In genomic region chr10:47402681-47403301, GRCh38 we compare ENCODE assay signal across 2 cellular contexts.
A peak's percentile ranks its signal among the peaks of the same experiment; 100 is the strongest.
TF ChIP-seq lines count a peak whose summit lies in the region.

No MANE protein-coding gene starts in this region.

TF ChIP-seq in HCT116, 20 proteins besides CTCF, POLR2A, EP300 and RAD21:
- no peak for TF ChIP-seq EZH2 (IDR thresholded peaks at IDR 0.05)
- peak; percentile 78 for TF ChIP-seq FOSL1 (IDR thresholded peaks at IDR 0.05; ENCODE audit: low read depth)
- peak; percentile 91 for TF ChIP-seq JUND (IDR thresholded peaks at IDR 0.05)
- TF ChIP-seq EGR1 (IDR thresholded peaks at IDR 0.05; ENCODE audit: low read depth): no peak
- TF ChIP-seq, protein P1, sequence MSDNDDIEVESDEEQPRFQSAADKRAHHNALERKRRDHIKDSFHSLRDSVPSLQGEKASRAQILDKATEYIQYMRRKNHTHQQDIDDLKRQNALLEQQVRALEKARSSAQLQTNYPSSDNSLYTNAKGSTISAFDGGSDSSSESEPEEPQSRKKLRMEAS (IDR thresholded peaks at IDR 0.05): peak; percentile 38; the same call in 1 of the 2 replicates
- TF ChIP-seq CBX3 (IDR thresholded peaks at IDR 0.05; ENCODE audit: low read depth): peak; percentile 66
- TF ChIP-seq SP1 (IDR thresholded peaks at IDR 0.05; ENCODE audit: low read depth): peak; percentile 91
- no peak for TF ChIP-seq TCF7L2 (IDR thresholded peaks at IDR 0.05; ENCODE audit: borderline replicate concordance, extremely low read depth, insufficient read depth, insufficient read length)
- TF ChIP-seq CEBPB (IDR thresholded peaks at IDR 0.05; ENCODE audit: low read depth): no peak
- TF ChIP-seq SRF (IDR thresholded peaks at IDR 0.05; ENCODE audit: low read depth): no peak
- TF ChIP-seq EZH2phosphoT487 (IDR thresholded peaks at IDR 0.05; ENCODE audit: borderline replicate concordance): no peak
- TF ChIP-seq ELF1 (IDR thresholded peaks at IDR 0.05; ENCODE audit: borderline replicate concordance, low read depth): no peak
- peak; percentile 38; the same call in 1 of the 2 replicates for TF ChIP-seq POLR2AphosphoS5 (IDR thresholded peaks at IDR 0.05; ENCODE audit: low read depth, low read length)
- TF ChIP-seq YY1 (IDR thresholded peaks at IDR 0.05; ENCODE audit: extremely low read depth, insufficient replicate concordance, low read depth, low read length): no peak
- TF ChIP-seq, protein P2, sequence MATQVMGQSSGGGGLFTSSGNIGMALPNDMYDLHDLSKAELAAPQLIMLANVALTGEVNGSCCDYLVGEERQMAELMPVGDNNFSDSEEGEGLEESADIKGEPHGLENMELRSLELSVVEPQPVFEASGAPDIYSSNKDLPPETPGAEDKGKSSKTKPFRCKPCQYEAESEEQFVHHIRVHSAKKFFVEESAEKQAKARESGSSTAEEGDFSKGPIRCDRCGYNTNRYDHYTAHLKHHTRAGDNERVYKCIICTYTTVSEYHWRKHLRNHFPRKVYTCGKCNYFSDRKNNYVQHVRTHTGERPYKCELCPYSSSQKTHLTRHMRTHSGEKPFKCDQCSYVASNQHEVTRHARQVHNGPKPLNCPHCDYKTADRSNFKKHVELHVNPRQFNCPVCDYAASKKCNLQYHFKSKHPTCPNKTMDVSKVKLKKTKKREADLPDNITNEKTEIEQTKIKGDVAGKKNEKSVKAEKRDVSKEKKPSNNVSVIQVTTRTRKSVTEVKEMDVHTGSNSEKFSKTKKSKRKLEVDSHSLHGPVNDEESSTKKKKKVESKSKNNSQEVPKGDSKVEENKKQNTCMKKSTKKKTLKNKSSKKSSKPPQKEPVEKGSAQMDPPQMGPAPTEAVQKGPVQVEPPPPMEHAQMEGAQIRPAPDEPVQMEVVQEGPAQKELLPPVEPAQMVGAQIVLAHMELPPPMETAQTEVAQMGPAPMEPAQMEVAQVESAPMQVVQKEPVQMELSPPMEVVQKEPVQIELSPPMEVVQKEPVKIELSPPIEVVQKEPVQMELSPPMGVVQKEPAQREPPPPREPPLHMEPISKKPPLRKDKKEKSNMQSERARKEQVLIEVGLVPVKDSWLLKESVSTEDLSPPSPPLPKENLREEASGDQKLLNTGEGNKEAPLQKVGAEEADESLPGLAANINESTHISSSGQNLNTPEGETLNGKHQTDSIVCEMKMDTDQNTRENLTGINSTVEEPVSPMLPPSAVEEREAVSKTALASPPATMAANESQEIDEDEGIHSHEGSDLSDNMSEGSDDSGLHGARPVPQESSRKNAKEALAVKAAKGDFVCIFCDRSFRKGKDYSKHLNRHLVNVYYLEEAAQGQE (IDR thresholded peaks at IDR 0.05; ENCODE audit: low read depth): no peak
- TF ChIP-seq, protein P3, sequence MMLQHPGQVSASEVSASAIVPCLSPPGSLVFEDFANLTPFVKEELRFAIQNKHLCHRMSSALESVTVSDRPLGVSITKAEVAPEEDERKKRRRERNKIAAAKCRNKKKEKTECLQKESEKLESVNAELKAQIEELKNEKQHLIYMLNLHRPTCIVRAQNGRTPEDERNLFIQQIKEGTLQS (IDR thresholded peaks at IDR 0.05): no peak
- no peak for TF ChIP-seq ZFX (IDR thresholded peaks at IDR 0.05)
- no peak for TF ChIP-seq ZBTB33 (IDR thresholded peaks at IDR 0.05; ENCODE audit: extremely low read depth, insufficient replicate concordance, low read length)
- TF ChIP-seq ZNF274 (IDR thresholded peaks at IDR 0.05; ENCODE audit: low read depth, low read length): no peak
- TF ChIP-seq SIN3A (IDR thresholded peaks at IDR 0.05; ENCODE audit: low read depth): no peak
TF ChIP-seq in HCT116: peak in this region for 6.

TF ChIP-seq in K562, 482 proteins besides CTCF, POLR2A, EP300 and RAD21:
- TF ChIP-seq HLTF (IDR thresholded peaks at IDR 0.05) (no peak), ZNF263 (CRISPR knock-in tag; IDR thresholded peaks at IDR 0.05; ENCODE audit: borderline replicate concordance) (peak; percentile 65; the same call in 1 of the 2 replicates), JUN (IDR thresholded peaks at IDR 0.05; ENCODE audit: borderline replicate concordance, low read depth, low read length) (0 out of 2 replicates have a peak, but pooled peaks have one; percentile 34), JUN (CRISPR knock-in tag; IDR thresholded peaks at IDR 0.05; ENCODE audit: borderline replicate concordance) (no peak), RBM17 (IDR thresholded peaks at IDR 0.05; ENCODE audit: borderline replicate concordance, low read depth, low read length) (no peak), BRD9 (IDR thresholded peaks at IDR 0.05; ENCODE audit: low read depth, partially characterized antibody) (no peak), FOSL1 (tag; conservative IDR thresholded peaks at IDR 0.05) (peak; percentile 76), JUND (IDR thresholded peaks at IDR 0.05; ENCODE audit: borderline replicate concordance, low read depth, low read length) (peak; percentile 42; the same call in 1 of the 2 replicates), JUND (tag; IDR thresholded peaks at IDR 0.05; ENCODE audit: borderline replicate concordance, low read depth, low read length) (no peak; the same call in 2 of the 3 replicates)
- TF ChIP-seq, protein P3 (IDR thresholded peaks at IDR 0.05): peak; percentile 44; the same call in 1 of the 2 replicates
- TF ChIP-seq, protein P3 (CRISPR knock-in tag; conservative IDR thresholded peaks at IDR 0.05): no peak
TF ChIP-seq in K562: peak in this region for 5.
